Comparison of ENCODE assay signal across 23 cellular contexts in genomic region chr18:22639626-22640025, GRCh38.
"Had no signal": no experiment of that assay in that cellular context is flagged by ENCODE, and none has a peak within 500 bp of the region (broad histone marks: within the 10 kb centered on the region; RNA-seq: fewer than 3 reads in every experiment).

No MANE protein-coding gene starts in this region.

- H3K27me3 ChIP-seq: cardiac muscle cell, esophagus muscularis mucosa, gastrocnemius medialis, stomach, thyroid gland, upper lobe of left lung, vagina had no signal

- DNase-seq: activated CD4-positive, alpha-beta T cell treated with anti-CD3 and anti-CD28 coated beads for 36 hours; activated CD4-positive, alpha-beta T cell treated with anti-CD3 and anti-CD28 coated beads, Interleukin-2, amount 50 U/mL, for 4 hours; activated CD4-positive, CD25-positive, alpha-beta regulatory T cell; activated naive CD4-positive, alpha-beta T cell; activated T-cell treated with anti-CD3 and anti-CD28 coated beads for 4 hours; activated T-cell treated with anti-CD3 and anti-CD28 coated beads, Interleukin-2, amount 50 U/mL, for 72 hours; endodermal cell; gastrocnemius medialis; glutamatergic neuron; kidney; naive thymus-derived CD4-positive, alpha-beta T cell; nucleus accumbens; right cardiac atrium; stimulated activated CD4-positive, alpha-beta T cell treated with anti-CD3 and anti-CD28 coated beads, Interleukin-15, amount 100 ng/mL, for 24 hours; stimulated activated CD4-positive, alpha-beta T cell treated with anti-CD3 and anti-CD28 coated beads, Interleukin-2, amount 100 ng/mL, for 24 hours; stimulated activated naive B cell treated with anti-CD40 and anti-IgM and Interleukin-4, amounts not matched to agents 10 μg/mL and 1 μg/mL and 100 μg/mL, for 72 hours; stomach; thyroid gland; upper lobe of left lung had no signal

- H3K36me3 ChIP-seq: cardiac muscle cell, esophagus muscularis mucosa, gastrocnemius medialis, stomach, thyroid gland, upper lobe of left lung, vagina had no signal

- H3K4me3 ChIP-seq: cardiac muscle cell, esophagus muscularis mucosa, gastrocnemius medialis, stomach, thyroid gland, upper lobe of left lung, vagina had no signal

- H3K27ac ChIP-seq: cardiac muscle cell, esophagus muscularis mucosa, gastrocnemius medialis, stomach, thyroid gland, upper lobe of left lung, vagina had no signal

- ATAC-seq: activated CD4-positive, alpha-beta T cell treated with anti-CD3 and anti-CD28 coated beads for 36 hours; activated naive CD4-positive, alpha-beta T cell treated with anti-CD3 and anti-CD28 coated beads, Interleukin-2, amount 50 U/mL, for 72 hours; activated T-cell treated with anti-CD3 and anti-CD28 coated beads, Interleukin-2, amount 50 U/mL, for 72 hours; gastrocnemius medialis; naive thymus-derived CD4-positive, alpha-beta T cell; right cardiac atrium; stimulated activated naive B cell treated with anti-CD40 and anti-IgM and Interleukin-4, amounts not matched to agents 10 μg/mL and 1 μg/mL and 100 μg/mL, for 72 hours had no signal

- H3K4me1 ChIP-seq: gastrocnemius medialis, stomach, thyroid gland, upper lobe of left lung, vagina had no signal

- H3K9me3 ChIP-seq: gastrocnemius medialis, stomach, thyroid gland, upper lobe of left lung, vagina had no signal
